In the genomic region with DNA sequence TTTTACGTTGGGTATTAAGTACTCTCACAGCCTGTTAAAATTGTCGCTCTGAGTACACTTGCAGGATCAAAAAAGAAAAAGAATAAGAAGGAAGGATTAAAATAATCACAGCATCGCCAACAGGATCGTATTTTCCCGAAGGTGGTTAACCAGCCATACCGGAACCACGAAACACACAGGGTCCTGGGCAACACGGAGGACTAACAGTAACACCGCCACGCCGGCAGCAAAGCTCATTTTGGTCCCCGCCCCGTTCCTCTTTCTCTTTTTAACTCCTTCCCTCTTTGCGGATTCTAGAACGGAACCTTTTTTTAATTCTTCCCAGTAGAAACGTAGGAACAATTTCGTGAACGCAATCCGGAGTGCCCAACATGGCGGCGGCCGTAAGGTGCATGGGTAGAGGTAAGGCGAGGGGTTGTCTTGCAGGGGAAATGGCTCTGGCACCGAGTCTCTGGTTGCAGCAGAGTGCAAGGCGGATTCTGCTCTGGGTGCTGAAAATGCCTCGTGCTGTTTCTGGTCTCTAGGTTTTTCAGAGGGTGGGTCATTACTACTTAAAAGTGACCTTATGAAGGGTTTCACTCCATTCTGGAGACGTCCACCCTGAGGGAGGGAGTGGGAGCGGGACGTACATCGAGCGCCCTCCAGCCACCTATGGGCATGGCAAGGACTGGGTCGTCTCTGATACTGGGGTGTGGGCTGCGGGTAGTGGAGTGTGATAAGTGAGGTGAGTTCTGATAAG, we compare ENCODE assay signal across 1 cellular context.
TF ChIP-seq lines count a peak whose summit lies in the region.

A gene (plus strand): TSS at position 353 of the 739 bp plus-strand sequence. CDS start 19 bp downstream, at position 372.

TF ChIP-seq in HepG2, 621 proteins besides CTCF, POLR2A, EP300 and RAD21 (continued from another document and continues in another):
- TF ChIP-seq, protein P1, sequence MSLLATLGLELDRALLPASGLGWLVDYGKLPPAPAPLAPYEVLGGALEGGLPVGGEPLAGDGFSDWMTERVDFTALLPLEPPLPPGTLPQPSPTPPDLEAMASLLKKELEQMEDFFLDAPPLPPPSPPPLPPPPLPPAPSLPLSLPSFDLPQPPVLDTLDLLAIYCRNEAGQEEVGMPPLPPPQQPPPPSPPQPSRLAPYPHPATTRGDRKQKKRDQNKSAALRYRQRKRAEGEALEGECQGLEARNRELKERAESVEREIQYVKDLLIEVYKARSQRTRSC (CRISPR knock-in tag; IDR thresholded peaks at IDR 0.05; ENCODE audit: low read depth): no peak
- TF ChIP-seq, protein P2, sequence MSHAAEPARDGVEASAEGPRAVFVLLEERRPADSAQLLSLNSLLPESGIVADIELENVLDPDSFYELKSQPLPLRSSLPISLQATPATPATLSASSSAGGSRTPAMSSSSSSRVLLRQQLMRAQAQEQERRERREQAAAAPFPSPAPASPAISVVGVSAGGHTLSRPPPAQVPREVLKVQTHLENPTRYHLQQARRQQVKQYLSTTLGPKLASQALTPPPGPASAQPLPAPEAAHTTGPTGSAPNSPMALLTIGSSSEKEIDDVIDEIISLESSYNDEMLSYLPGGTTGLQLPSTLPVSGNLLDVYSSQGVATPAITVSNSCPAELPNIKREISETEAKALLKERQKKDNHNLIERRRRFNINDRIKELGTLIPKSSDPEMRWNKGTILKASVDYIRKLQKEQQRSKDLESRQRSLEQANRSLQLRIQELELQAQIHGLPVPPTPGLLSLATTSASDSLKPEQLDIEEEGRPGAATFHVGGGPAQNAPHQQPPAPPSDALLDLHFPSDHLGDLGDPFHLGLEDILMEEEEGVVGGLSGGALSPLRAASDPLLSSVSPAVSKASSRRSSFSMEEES (CRISPR knock-in tag; IDR thresholded peaks at IDR 0.05): peak; percentile 59; the same call in 1 of the 2 replicates
- TF ChIP-seq ZNF766 (CRISPR knock-in tag; IDR thresholded peaks at IDR 0.05; ENCODE audit: borderline replicate concordance): peak; percentile 97
- TF ChIP-seq, protein P3, sequence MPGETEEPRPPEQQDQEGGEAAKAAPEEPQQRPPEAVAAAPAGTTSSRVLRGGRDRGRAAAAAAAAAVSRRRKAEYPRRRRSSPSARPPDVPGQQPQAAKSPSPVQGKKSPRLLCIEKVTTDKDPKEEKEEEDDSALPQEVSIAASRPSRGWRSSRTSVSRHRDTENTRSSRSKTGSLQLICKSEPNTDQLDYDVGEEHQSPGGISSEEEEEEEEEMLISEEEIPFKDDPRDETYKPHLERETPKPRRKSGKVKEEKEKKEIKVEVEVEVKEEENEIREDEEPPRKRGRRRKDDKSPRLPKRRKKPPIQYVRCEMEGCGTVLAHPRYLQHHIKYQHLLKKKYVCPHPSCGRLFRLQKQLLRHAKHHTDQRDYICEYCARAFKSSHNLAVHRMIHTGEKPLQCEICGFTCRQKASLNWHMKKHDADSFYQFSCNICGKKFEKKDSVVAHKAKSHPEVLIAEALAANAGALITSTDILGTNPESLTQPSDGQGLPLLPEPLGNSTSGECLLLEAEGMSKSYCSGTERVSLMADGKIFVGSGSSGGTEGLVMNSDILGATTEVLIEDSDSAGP (CRISPR knock-in tag; IDR thresholded peaks at IDR 0.05; ENCODE audit: borderline replicate concordance): peak; percentile 72
- TF ChIP-seq ZFYVE20 (CRISPR knock-in tag; IDR thresholded peaks at IDR 0.05; ENCODE audit: borderline replicate concordance, low read depth): 0 out of 2 replicates have a peak, but pooled peaks have one; percentile 58
- TF ChIP-seq TEAD3 (CRISPR knock-in tag; optimal IDR thresholded peaks at IDR 0.05; ENCODE audit: borderline replicate concordance): peak; percentile 71
- no peak for TF ChIP-seq SETDB1 (CRISPR knock-in tag; IDR thresholded peaks at IDR 0.05; ENCODE audit: borderline replicate concordance)
- TF ChIP-seq ZFP37 (CRISPR knock-in tag; IDR thresholded peaks at IDR 0.05; ENCODE audit: borderline replicate concordance): no peak; the same call in 1 of the 2 replicates
- peak; percentile 95 for TF ChIP-seq SNAPC2 (CRISPR knock-in tag; IDR thresholded peaks at IDR 0.05)
- TF ChIP-seq SRSF1 (optimal IDR thresholded peaks at IDR 0.05; ENCODE audit: low read depth, low read length): no peak
- TF ChIP-seq REXO4 (CRISPR knock-in tag; IDR thresholded peaks at IDR 0.05; ENCODE audit: borderline replicate concordance): no peak
- TF ChIP-seq, protein P4, sequence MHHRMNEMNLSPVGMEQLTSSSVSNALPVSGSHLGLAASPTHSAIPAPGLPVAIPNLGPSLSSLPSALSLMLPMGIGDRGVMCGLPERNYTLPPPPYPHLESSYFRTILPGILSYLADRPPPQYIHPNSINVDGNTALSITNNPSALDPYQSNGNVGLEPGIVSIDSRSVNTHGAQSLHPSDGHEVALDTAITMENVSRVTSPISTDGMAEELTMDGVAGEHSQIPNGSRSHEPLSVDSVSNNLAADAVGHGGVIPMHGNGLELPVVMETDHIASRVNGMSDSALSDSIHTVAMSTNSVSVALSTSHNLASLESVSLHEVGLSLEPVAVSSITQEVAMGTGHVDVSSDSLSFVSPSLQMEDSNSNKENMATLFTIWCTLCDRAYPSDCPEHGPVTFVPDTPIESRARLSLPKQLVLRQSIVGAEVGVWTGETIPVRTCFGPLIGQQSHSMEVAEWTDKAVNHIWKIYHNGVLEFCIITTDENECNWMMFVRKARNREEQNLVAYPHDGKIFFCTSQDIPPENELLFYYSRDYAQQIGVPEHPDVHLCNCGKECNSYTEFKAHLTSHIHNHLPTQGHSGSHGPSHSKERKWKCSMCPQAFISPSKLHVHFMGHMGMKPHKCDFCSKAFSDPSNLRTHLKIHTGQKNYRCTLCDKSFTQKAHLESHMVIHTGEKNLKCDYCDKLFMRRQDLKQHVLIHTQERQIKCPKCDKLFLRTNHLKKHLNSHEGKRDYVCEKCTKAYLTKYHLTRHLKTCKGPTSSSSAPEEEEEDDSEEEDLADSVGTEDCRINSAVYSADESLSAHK (CRISPR knock-in tag; IDR thresholded peaks at IDR 0.05; ENCODE audit: borderline replicate concordance): no peak
- no peak; the same call in 1 of the 2 replicates for TF ChIP-seq NCOA1 (CRISPR knock-in tag; IDR thresholded peaks at IDR 0.05)
- TF ChIP-seq ZNF331 (CRISPR knock-in tag; IDR thresholded peaks at IDR 0.05): peak; percentile 67
- peak; percentile 75; the same call in 1 of the 2 replicates for TF ChIP-seq NFIC (IDR thresholded peaks at IDR 0.05; ENCODE audit: low read length)
- TF ChIP-seq EZH2 (conservative IDR thresholded peaks at IDR 0.05; ENCODE audit: low read depth, low read length): no peak
- TF ChIP-seq ZFP82 (CRISPR knock-in tag; IDR thresholded peaks at IDR 0.05; ENCODE audit: borderline replicate concordance): peak; percentile 23; the same call in 1 of the 2 replicates
- TF ChIP-seq CC2D1A (CRISPR knock-in tag; IDR thresholded peaks at IDR 0.05): no peak
- TF ChIP-seq, protein P5, sequence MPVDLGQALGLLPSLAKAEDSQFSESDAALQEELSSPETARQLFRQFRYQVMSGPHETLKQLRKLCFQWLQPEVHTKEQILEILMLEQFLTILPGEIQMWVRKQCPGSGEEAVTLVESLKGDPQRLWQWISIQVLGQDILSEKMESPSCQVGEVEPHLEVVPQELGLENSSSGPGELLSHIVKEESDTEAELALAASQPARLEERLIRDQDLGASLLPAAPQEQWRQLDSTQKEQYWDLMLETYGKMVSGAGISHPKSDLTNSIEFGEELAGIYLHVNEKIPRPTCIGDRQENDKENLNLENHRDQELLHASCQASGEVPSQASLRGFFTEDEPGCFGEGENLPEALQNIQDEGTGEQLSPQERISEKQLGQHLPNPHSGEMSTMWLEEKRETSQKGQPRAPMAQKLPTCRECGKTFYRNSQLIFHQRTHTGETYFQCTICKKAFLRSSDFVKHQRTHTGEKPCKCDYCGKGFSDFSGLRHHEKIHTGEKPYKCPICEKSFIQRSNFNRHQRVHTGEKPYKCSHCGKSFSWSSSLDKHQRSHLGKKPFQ (CRISPR knock-in tag; IDR thresholded peaks at IDR 0.05; ENCODE audit: insufficient replicate concordance): peak; percentile 37
- TF ChIP-seq YEATS4 (CRISPR knock-in tag; IDR thresholded peaks at IDR 0.05; ENCODE audit: borderline replicate concordance): peak; percentile 98
- TF ChIP-seq ZNF713 (CRISPR knock-in tag; IDR thresholded peaks at IDR 0.05): no peak
- TF ChIP-seq, protein P6, sequence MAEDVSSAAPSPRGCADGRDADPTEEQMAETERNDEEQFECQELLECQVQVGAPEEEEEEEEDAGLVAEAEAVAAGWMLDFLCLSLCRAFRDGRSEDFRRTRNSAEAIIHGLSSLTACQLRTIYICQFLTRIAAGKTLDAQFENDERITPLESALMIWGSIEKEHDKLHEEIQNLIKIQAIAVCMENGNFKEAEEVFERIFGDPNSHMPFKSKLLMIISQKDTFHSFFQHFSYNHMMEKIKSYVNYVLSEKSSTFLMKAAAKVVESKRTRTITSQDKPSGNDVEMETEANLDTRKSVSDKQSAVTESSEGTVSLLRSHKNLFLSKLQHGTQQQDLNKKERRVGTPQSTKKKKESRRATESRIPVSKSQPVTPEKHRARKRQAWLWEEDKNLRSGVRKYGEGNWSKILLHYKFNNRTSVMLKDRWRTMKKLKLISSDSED (CRISPR knock-in tag; IDR thresholded peaks at IDR 0.05): no peak
- 0 out of 2 replicates have a peak, but pooled peaks have one; percentile 9 for TF ChIP-seq STAG1 (CRISPR knock-in tag; IDR thresholded peaks at IDR 0.05)
- 0 out of 2 replicates have a peak, but pooled peaks have one; percentile 40 for TF ChIP-seq ZNF607 (CRISPR knock-in tag; IDR thresholded peaks at IDR 0.05; ENCODE audit: borderline replicate concordance)
- TF ChIP-seq RXRA (CRISPR knock-in tag; IDR thresholded peaks at IDR 0.05): peak; percentile 62
- TF ChIP-seq, protein P7, sequence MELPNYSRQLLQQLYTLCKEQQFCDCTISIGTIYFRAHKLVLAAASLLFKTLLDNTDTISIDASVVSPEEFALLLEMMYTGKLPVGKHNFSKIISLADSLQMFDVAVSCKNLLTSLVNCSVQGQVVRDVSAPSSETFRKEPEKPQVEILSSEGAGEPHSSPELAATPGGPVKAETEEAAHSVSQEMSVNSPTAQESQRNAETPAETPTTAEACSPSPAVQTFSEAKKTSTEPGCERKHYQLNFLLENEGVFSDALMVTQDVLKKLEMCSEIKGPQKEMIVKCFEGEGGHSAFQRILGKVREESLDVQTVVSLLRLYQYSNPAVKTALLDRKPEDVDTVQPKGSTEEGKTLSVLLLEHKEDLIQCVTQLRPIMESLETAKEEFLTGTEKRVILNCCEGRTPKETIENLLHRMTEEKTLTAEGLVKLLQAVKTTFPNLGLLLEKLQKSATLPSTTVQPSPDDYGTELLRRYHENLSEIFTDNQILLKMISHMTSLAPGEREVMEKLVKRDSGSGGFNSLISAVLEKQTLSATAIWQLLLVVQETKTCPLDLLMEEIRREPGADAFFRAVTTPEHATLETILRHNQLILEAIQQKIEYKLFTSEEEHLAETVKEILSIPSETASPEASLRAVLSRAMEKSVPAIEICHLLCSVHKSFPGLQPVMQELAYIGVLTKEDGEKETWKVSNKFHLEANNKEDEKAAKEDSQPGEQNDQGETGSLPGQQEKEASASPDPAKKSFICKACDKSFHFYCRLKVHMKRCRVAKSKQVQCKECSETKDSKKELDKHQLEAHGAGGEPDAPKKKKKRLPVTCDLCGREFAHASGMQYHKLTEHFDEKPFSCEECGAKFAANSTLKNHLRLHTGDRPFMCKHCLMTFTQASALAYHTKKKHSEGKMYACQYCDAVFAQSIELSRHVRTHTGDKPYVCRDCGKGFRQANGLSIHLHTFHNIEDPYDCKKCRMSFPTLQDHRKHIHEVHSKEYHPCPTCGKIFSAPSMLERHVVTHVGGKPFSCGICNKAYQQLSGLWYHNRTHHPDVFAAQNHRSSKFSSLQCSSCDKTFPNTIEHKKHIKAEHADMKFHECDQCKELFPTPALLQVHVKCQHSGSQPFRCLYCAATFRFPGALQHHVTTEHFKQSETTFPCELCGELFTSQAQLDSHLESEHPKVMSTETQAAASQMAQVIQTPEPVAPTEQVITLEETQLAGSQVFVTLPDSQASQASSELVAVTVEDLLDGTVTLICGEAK (IDR thresholded peaks at IDR 0.05): peak; percentile 83
- TF ChIP-seq, protein P7 (CRISPR knock-in tag; IDR thresholded peaks at IDR 0.05): peak; percentile 83
- TF ChIP-seq ONECUT2 (CRISPR knock-in tag; IDR thresholded peaks at IDR 0.05): 0 out of 2 replicates have a peak, but pooled peaks have one; percentile 55
- no peak for TF ChIP-seq ZNF383 (CRISPR knock-in tag; IDR thresholded peaks at IDR 0.05; ENCODE audit: borderline replicate concordance)
- no peak; the same call in 1 of the 2 replicates for TF ChIP-seq ZSCAN29 (CRISPR knock-in tag; conservative IDR thresholded peaks at IDR 0.05)
- TF ChIP-seq, protein P8, sequence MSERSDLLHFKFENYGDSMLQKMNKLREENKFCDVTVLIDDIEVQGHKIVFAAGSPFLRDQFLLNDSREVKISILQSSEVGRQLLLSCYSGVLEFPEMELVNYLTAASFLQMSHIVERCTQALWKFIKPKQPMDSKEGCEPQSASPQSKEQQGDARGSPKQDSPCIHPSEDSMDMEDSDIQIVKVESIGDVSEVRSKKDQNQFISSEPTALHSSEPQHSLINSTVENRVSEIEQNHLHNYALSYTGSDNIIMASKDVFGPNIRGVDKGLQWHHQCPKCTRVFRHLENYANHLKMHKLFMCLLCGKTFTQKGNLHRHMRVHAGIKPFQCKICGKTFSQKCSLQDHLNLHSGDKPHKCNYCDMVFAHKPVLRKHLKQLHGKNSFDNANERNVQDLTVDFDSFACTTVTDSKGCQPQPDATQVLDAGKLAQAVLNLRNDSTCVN (CRISPR knock-in tag; IDR thresholded peaks at IDR 0.05; ENCODE audit: borderline replicate concordance): peak; percentile 90
- peak; percentile 38; the same call in 1 of the 2 replicates for TF ChIP-seq RCOR2 (CRISPR knock-in tag; IDR thresholded peaks at IDR 0.05)
- TF ChIP-seq CREM (IDR thresholded peaks at IDR 0.05): peak; percentile 80
- TF ChIP-seq CREM (CRISPR knock-in tag; IDR thresholded peaks at IDR 0.05): no peak
- TF ChIP-seq ZNF44 (CRISPR knock-in tag; IDR thresholded peaks at IDR 0.05): peak; percentile 70; the same call in 1 of the 2 replicates
- no peak for TF ChIP-seq RORA (CRISPR knock-in tag; IDR thresholded peaks at IDR 0.05)
- no peak for TF ChIP-seq ZNF577 (CRISPR knock-in tag; IDR thresholded peaks at IDR 0.05; ENCODE audit: borderline replicate concordance, low read depth)
